ENCODE assay signal across 8 cellular contexts in genomic region chr7:128398016-128398840, GRCh38. TPM values are rescaled to one million over a fixed set of nuclear protein-coding genes. Genes with fewer than 3 reads are reported as not detected.
DNase-seq lines count a peak whose midpoint lies in the region; ATAC-seq, FAIRE-seq and TF ChIP-seq lines count a peak whose summit lies in the region.

No MANE protein-coding gene starts in this region.

- H3K4me1 ChIP-seq in mammary epithelial cell (ENCODE audit: insufficient read depth, low read length) = no peaks in the 10 kb centered on the region

- H3K9ac ChIP-seq in mammary epithelial cell (ENCODE audit: insufficient read depth, low read length) = no peak overlapping the region

- H4K20me1 ChIP-seq in mammary epithelial cell (ENCODE audit: insufficient read depth, low read length) = no peaks in the 10 kb centered on the region

- no peak overlapping the region for H3K27ac ChIP-seq in mammary epithelial cell (ENCODE audit: insufficient read depth, low read depth, low read length)

- BruUV-seq in mammary epithelial cell (replicated peaks; lab: Mats Ljungman, UMichigan) = no TSS peak

- H3K9me3 ChIP-seq in mammary epithelial cell (replicated peaks; ENCODE audit: insufficient read depth, low read length) = no peaks in the 10 kb centered on the region

- dilution Hi-C loops in mammary epithelial cell (cut with HindIII; ENCODE audit: low sequenced_read_pairs) = no loop called here

- no peak overlapping the region for H3K4me2 ChIP-seq in mammary epithelial cell (ENCODE audit: insufficient read depth, low read depth, low read length)

- intact Hi-C loops in mammary epithelial cell (cut with micrococcal nuclease) = loop anchor here (1.0 kb wide), 1 partner anchor 27 kb away; no protein-coding TSS in a partner anchor

- CTCF ChIA-PET in mammary epithelial cell (lab: Charles Lee; ENCODE audit: low non-redundant PET) = interaction anchor here (0.6 kb wide), 1 partner anchor 29 kb away, joined by 5 read pairs; no protein-coding TSS in a partner anchor

- TF ChIP-seq CTCF in mammary epithelial cell (conservative IDR thresholded peaks at IDR 0.05 in 1 of 2, IDR thresholded peaks at IDR 0.05 in 1 of 2; ENCODE audit: extremely low read depth in 1 of 2, insufficient read depth in 1 of 2, low read depth in 1 of 2, low read length in 2 of 2) (peak; percentile 83 to 92), kidney epithelial cell (IDR thresholded peaks at IDR 0.05; ENCODE audit: insufficient read depth, low read length, poor library complexity, severe bottlenecking) (peak; percentile 97)

- H3K27me3 ChIP-seq in mammary epithelial cell (ENCODE audit: insufficient read depth, low read length) (no peaks in the 10 kb centered on the region), kidney epithelial cell (ENCODE audit: control insufficient read depth, insufficient read depth, low read length) (no peaks in the 10 kb centered on the region)

- ATAC-seq in GM21723 (IDR thresholded peaks at IDR 0.05; ENCODE audit: unreplicated experiment) (peak; percentile 62), HG02870 (IDR thresholded peaks at IDR 0.05; ENCODE audit: unreplicated experiment) (no peak), HG02973 (IDR thresholded peaks at IDR 0.05; ENCODE audit: unreplicated experiment) (no peak)

- H3K4me3 ChIP-seq in mammary epithelial cell (replicated peaks in 1 of 3; ENCODE audit: insufficient read depth in 1 of 3, low read depth in 2 of 3, low read length in 3 of 3) (no peak overlapping the region), kidney epithelial cell (ENCODE audit: low read depth, low read length) (no peak overlapping the region)

- no peak overlapping the region for H2AFZ ChIP-seq in mammary epithelial cell (ENCODE audit: low read depth, low read length)

- WGBS in mammary epithelial cell (ENCODE audit: low coverage, missing lambda C conversion rate) = 86% methylated on average over 14 of the region's 16 CpGs

- FAIRE-seq in RCC 7860 (lab: Jason Lieb, UNC) = no peak

- in situ Hi-C loops in mammary epithelial cell (cut with MboI; ENCODE audit: low sequenced_read_pairs in 2 of 2) = no loop called here

- H3K36me3 ChIP-seq in mammary epithelial cell (ENCODE audit: insufficient read depth, low read length) (peaks cover 33% of the 10 kb centered on the region), kidney epithelial cell (ENCODE audit: control insufficient read depth, insufficient read depth, low read length) (peaks cover 1% of the 10 kb centered on the region)

- DNase-seq in COLO829 (ENCODE audit: low spot score) (peak; percentile 81), RCC 7860 (ENCODE audit: low spot score) (peak; percentile 46), mammary epithelial cell (no peak), kidney epithelial cell (ENCODE audit: low read depth) (no peak)
- DNase-seq in stimulated activated CD8-positive, alpha-beta memory T cell treated with anti-CD3 and anti-CD28 coated beads, Interleukin-4, amount 100 ng/mL, for 48 hours = peak; percentile 71

- H3K79me2 ChIP-seq in mammary epithelial cell (ENCODE audit: insufficient read depth, low read length) = peaks cover 7% of the 10 kb centered on the region

RNA-seq across cellular contexts. Expression of gene IMPDH1, which starts 11.6 kb away (rescaled TPM):
- 10 to 100 TPM; 50.5 to 92.3 TPM for total RNA-seq in mammary epithelial cell
- 70.6 TPM for polyA plus RNA-seq in mammary epithelial cell
- polyA minus RNA-seq in mammary epithelial cell = 144 TPM
- total RNA-seq in kidney epithelial cell = 44.0 and 47.6 TPM in 2 replicates

RNA-seq across cellular contexts. Expression of gene PRRT4, which starts 36.7 kb away (rescaled TPM):
- total RNA-seq in mammary epithelial cell = under 1 TPM; 0.17 to 0.47 TPM
- 0.26 TPM for polyA plus RNA-seq in mammary epithelial cell
- not detected for polyA minus RNA-seq in mammary epithelial cell
- total RNA-seq in kidney epithelial cell = 0.07 TPM in 1 of 2 replicates, not detected in the other

RNA-seq across cellular contexts. Expression of gene RBM28, which starts 54.5 kb away (rescaled TPM):
- total RNA-seq in mammary epithelial cell = 10 to 100 TPM; 10.7 to 46.9 TPM
- polyA plus RNA-seq in mammary epithelial cell = 20.8 TPM
- 6.0 TPM for polyA minus RNA-seq in mammary epithelial cell
- total RNA-seq in kidney epithelial cell = 15.8 and 25.9 TPM in 2 replicates

RNA-seq across cellular contexts. Expression of gene HILPDA, which starts 57.5 kb away (rescaled TPM):
- total RNA-seq in mammary epithelial cell = 10 to 100 TPM in 1 of 2 donors, 1 to 10 TPM in 1; 9.7 to 10.0 TPM
- 29.1 TPM for polyA plus RNA-seq in mammary epithelial cell
- polyA minus RNA-seq in mammary epithelial cell = 33.9 TPM
- total RNA-seq in kidney epithelial cell = 13.6 and 15.6 TPM in 2 replicates

Comparison
In these comparisons a context has a peak if more than half of its experiments do, and no peak if none do; other contexts are left out.
1. DNase-seq: peak in COLO829 (single experiment), RCC 7860 (single experiment) and stimulated activated CD8-positive, alpha-beta memory T cell treated with anti-CD3 and anti-CD28 coated beads, Interleukin-4, amount 100 ng/mL, for 48 hours (single experiment); none in mammary epithelial cell (single experiment) and kidney epithelial cell (single experiment).